35 cellular contexts compared by ENCODE assay signal in the genomic region with DNA sequence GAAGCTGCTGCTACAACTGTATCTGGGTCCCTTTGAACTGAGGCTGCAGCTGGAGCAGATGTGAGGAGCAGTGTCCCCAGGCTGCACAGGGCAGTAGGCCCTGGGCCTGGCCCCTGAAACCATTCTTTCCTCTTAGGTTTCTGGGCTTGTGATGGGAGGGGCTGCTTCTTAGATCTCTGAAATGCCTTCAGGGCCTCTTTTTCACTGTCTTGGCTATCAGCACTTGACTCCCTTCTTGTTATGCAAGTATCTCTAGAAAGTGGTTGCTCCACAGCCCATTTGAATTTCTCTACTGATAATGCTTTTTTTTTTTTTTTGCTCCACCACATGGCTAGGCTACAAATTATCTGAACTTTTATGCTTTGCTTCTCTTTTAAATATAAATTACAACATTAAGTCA. TPM values are rescaled to one million over a fixed set of nuclear protein-coding genes. Genes with fewer than 3 reads are reported as not detected.
"Had no signal": no experiment of that assay in that cellular context is flagged by ENCODE, and none has a peak within 500 bp of the region (broad histone marks: within the 10 kb centered on the region; RNA-seq: fewer than 3 reads in every experiment).

No MANE protein-coding gene starts in this region.

- H3K4me3 ChIP-seq: colonic mucosa, gastroesophageal sphincter, heart left ventricle, hepatocyte, left lung, neural progenitor cell, prostate gland, right atrium auricular region, smooth muscle cell, suprapubic skin, vagina had no signal

- H3K36me3 ChIP-seq: colonic mucosa, gastroesophageal sphincter, heart left ventricle, left lung, neural progenitor cell, prostate gland, right atrium auricular region, suprapubic skin, vagina had no signal

- H3K4me1 Mint-ChIP-seq: mesothelial cell of epicardium, nephron, neural progenitor cell had no signal

- H3K9me3 ChIP-seq: colonic mucosa, prostate gland, vagina had no signal

- H3K27ac ChIP-seq: colonic mucosa, foreskin keratinocyte, gastroesophageal sphincter, hepatocyte, left lung, neural progenitor cell, prostate gland, right atrium auricular region, suprapubic skin, vagina had no signal

- H3K4me1 ChIP-seq: colonic mucosa, foreskin keratinocyte, gastroesophageal sphincter, neural progenitor cell, prostate gland, right atrium auricular region, suprapubic skin, vagina had no signal

- H3K36me3 Mint-ChIP-seq: mesothelial cell of epicardium, neural progenitor cell had no signal

- H3K9ac ChIP-seq: neural progenitor cell had no signal

- H3K27me3 Mint-ChIP-seq: dendritic cell treated with granulocyte-macrophage colony-stimulating factor and Interleukin-4, amounts not matched to agents 40 ng/mL and 50 ng/mL, for 4 days; stimulated activated naive CD8-positive, alpha-beta T cell treated with anti-CD3 and anti-CD28 coated beads, Interleukin-15, amount 100 ng/mL, for 72 hours had no signal

- H3K4me3 Mint-ChIP-seq: dendritic cell treated with granulocyte-macrophage colony-stimulating factor and Interleukin-4, amounts not matched to agents 40 ng/mL and 50 ng/mL, for 4 days; mesothelial cell of epicardium; naive thymus-derived CD4-positive, alpha-beta T cell; nephron; neural progenitor cell; stimulated activated naive CD8-positive, alpha-beta T cell treated with anti-CD3 and anti-CD28 coated beads, Interleukin-15, amount 100 ng/mL, for 72 hours had no signal

- H3K27ac Mint-ChIP-seq: dendritic cell treated with granulocyte-macrophage colony-stimulating factor and Interleukin-4, amounts not matched to agents 40 ng/mL and 50 ng/mL, for 4 days; mesothelial cell of epicardium; naive thymus-derived CD4-positive, alpha-beta T cell; nephron; neural progenitor cell; stimulated activated naive CD8-positive, alpha-beta T cell treated with anti-CD3 and anti-CD28 coated beads, Interleukin-15, amount 100 ng/mL, for 72 hours had no signal

- H3K27me3 ChIP-seq: colonic mucosa, foreskin keratinocyte, gastroesophageal sphincter, heart left ventricle, hepatocyte, left lung, neural progenitor cell, right atrium auricular region, suprapubic skin, vagina had no signal

- DNase-seq: colonic mucosa; effector memory CD4-positive, alpha-beta T cell; foreskin keratinocyte; heart left ventricle; left cardiac atrium; left lung; naive thymus-derived CD4-positive, alpha-beta T cell; nucleus accumbens; stimulated activated CD4-positive, alpha-beta T cell treated with anti-CD3 and anti-CD28 coated beads, Interleukin-12 subunit alpha, Interleukin-12 subunit beta, amount 100 ng/mL, for 4 hours; stimulated activated CD4-positive, alpha-beta T cell treated with anti-CD3 and anti-CD28 coated beads, Interleukin-1b, Interleukin-23, amount 100 ng/mL, for 48 hours; stimulated activated CD4-positive, alpha-beta T cell treated with anti-CD3 and anti-CD28 coated beads, Interleukin-4, amount 100 ng/mL, for 1 hour; stimulated activated CD8-positive, alpha-beta memory T cell treated with anti-CD3 and anti-CD28 coated beads, Interleukin-4, amount 100 ng/mL, for 48 hours; stimulated activated naive CD4-positive, alpha-beta T cell; stimulated activated naive CD8-positive, alpha-beta T cell treated with anti-CD3 and anti-CD28 coated beads, Interleukin-15, amount 100 ng/mL, for 72 hours; trophoblast cell had no signal

RNA-seq across cellular contexts. Expression of a gene that starts 41.0 kb away (rescaled TPM):
- total RNA-seq: colonic mucosa; esophagus mucosa; fibroblast of lung; foreskin keratinocyte; gastroesophageal sphincter; heart left ventricle; hepatocyte; kidney epithelial cell; left cardiac atrium; left lung; lung microvascular endothelial cell; mesothelial cell of epicardium; mucosa of gallbladder; naive thymus-derived CD4-positive, alpha-beta T cell; osteocyte; right atrium auricular region; sciatic nerve; smooth muscle cell; suprapubic skin; ureter; vagina had no signal
- polyA plus RNA-seq: fibroblast of lung; foreskin keratinocyte; heart left ventricle; hepatocyte; naive thymus-derived CD4-positive, alpha-beta T cell; smooth muscle cell; thymus had no signal
